In genomic region chr7:43071604-43072003, GRCh38 we compare ENCODE assay signal across 8 cellular contexts. TPM values are rescaled to one million over a fixed set of nuclear protein-coding genes. Genes with fewer than 3 reads are reported as not detected.
A peak's percentile ranks its signal among the peaks of the same experiment; 100 is the strongest.
DNase-seq lines count a peak whose midpoint lies in the region; ATAC-seq and TF ChIP-seq lines count a peak whose summit lies in the region.

No MANE protein-coding gene starts in this region.

- no peaks in the 10 kb centered on the region for H4K20me1 ChIP-seq in OCI-LY3 (ENCODE audit: insufficient read depth, low read length)

- H3K4me1 Mint-ChIP-seq in activated T-cell treated with anti-CD3 and anti-CD28 coated beads, Interleukin-2, amount 50 U/mL, for 24 hours (ENCODE audit: low read depth): peaks cover 8% of the 10 kb centered on the region

- H3K4me1 ChIP-seq in OCI-LY3 (ENCODE audit: low read length): peaks cover 39% of the 10 kb centered on the region

- no peak overlapping the region for H3K4me3 Mint-ChIP-seq in activated T-cell treated with anti-CD3 and anti-CD28 coated beads, Interleukin-2, amount 50 U/mL, for 24 hours

- H3K27ac ChIP-seq in OCI-LY3 (ENCODE audit: low read length) (peak overlapping the region; percentile 91), dorsolateral prefrontal cortex (no peak overlapping the region)

- peaks cover 46% of the 10 kb centered on the region for H3K27me3 Mint-ChIP-seq in activated T-cell treated with anti-CD3 and anti-CD28 coated beads, Interleukin-2, amount 50 U/mL, for 24 hours

- no peaks in the 10 kb centered on the region for H3K9me3 ChIP-seq in OCI-LY3 (ENCODE audit: insufficient read depth, low read length)

- no peaks in the 10 kb centered on the region for H3K9me3 Mint-ChIP-seq in activated T-cell treated with anti-CD3 and anti-CD28 coated beads, Interleukin-2, amount 50 U/mL, for 24 hours

- H3K27ac Mint-ChIP-seq in activated T-cell treated with anti-CD3 and anti-CD28 coated beads, Interleukin-2, amount 50 U/mL, for 24 hours: no peak overlapping the region

- H3K9ac ChIP-seq in OCI-LY3 (ENCODE audit: low read length): peak overlapping the region; percentile 54; the same call in 1 of the 2 replicates

- DNase-seq in activated T-cell treated with anti-CD3 and anti-CD28 coated beads, Interleukin-2, amount 50 U/mL, for 24 hours: peak; percentile 42
- DNase-seq in activated T-cell treated with anti-CD3 and anti-CD28 coated beads for 4 hours (no peak), fibroblast of mammary gland (ENCODE audit: low read depth) (peak; percentile 11), dorsolateral prefrontal cortex (no peak)
- DNase-seq in stimulated activated CD8-positive, alpha-beta memory T cell treated with anti-CD3 and anti-CD28 coated beads, Interleukin-4, amount 100 ng/mL, for 48 hours: peak; percentile 50

- intact Hi-C loops in dorsolateral prefrontal cortex (cut with DNase I): no loop called here

- H3K27me3 ChIP-seq in OCI-LY3 (ENCODE audit: low read depth, low read length) (no peaks in the 10 kb centered on the region), dorsolateral prefrontal cortex (peaks cover 0 to 6% (median 0%) of the 10 kb centered on the region in 45 donors)

- H2AFZ ChIP-seq in OCI-LY3 (ENCODE audit: low read depth, low read length): peak overlapping the region; percentile 73; the same call in 1 of the 2 replicates

- no peaks in the 10 kb centered on the region for H3K36me3 ChIP-seq in OCI-LY3 (replicated peaks; ENCODE audit: low read depth, low read length)

- TF ChIP-seq CTCF in OCI-LY3 (IDR thresholded peaks at IDR 0.05; ENCODE audit: low read depth, low read length) (peak; percentile 67), fibroblast of mammary gland (conservative IDR thresholded peaks at IDR 0.05; ENCODE audit: control insufficient read depth, insufficient read depth, low read depth, low read length) (peak; percentile 42), dorsolateral prefrontal cortex (IDR thresholded peaks at IDR 0.05 in 54 of 56, conservative IDR thresholded peaks at IDR 0.05 in 2 of 56; ENCODE audit: low read depth in 1 of 56, partially characterized antibody in 56 of 56) (no peak)

- H3K4me3 ChIP-seq in OCI-LY3 (ENCODE audit: low read length): 0 out of 2 replicates have a peak overlapping the region, but pooled peaks have one; percentile 68
- H3K4me3 ChIP-seq in fibroblast of mammary gland (ENCODE audit: control insufficient read depth, low read depth, low read length): no peak overlapping the region
- no peak overlapping the region for H3K4me3 ChIP-seq in dorsolateral prefrontal cortex

- ATAC-seq in GM19328 (IDR thresholded peaks at IDR 0.05; ENCODE audit: unreplicated experiment) (no peak), HG03460 (IDR thresholded peaks at IDR 0.05; ENCODE audit: unreplicated experiment) (no peak)

- H3K79me2 ChIP-seq in OCI-LY3 (ENCODE audit: low read length): no peaks in the 10 kb centered on the region

- peak overlapping the region; percentile 90 for H3K4me2 ChIP-seq in OCI-LY3 (ENCODE audit: low read length)

- no peaks in the 10 kb centered on the region for H3K36me3 Mint-ChIP-seq in activated T-cell treated with anti-CD3 and anti-CD28 coated beads, Interleukin-2, amount 50 U/mL, for 24 hours (ENCODE audit: low read depth)

RNA-seq across cellular contexts. Expression of gene HECW1, which starts 40.8 kb away (rescaled TPM):
- 100 to 1,000 TPM in 79 of 120 experiments, 10 to 100 TPM in 41; 34.3 to 181 (median 107) TPM for total RNA-seq in dorsolateral prefrontal cortex

Comparison
In these comparisons a context has a peak if more than half of its experiments do, and no peak if none do; other contexts are left out.
1. DNase-seq: peak in activated T-cell treated with anti-CD3 and anti-CD28 coated beads, Interleukin-2, amount 50 U/mL, for 24 hours (single experiment), fibroblast of mammary gland (single experiment) and stimulated activated CD8-positive, alpha-beta memory T cell treated with anti-CD3 and anti-CD28 coated beads, Interleukin-4, amount 100 ng/mL, for 48 hours (single experiment); none in activated T-cell treated with anti-CD3 and anti-CD28 coated beads for 4 hours (single experiment) and dorsolateral prefrontal cortex (0 of 10).
2. CTCF ChIP-seq: peak in OCI-LY3 (single experiment) and fibroblast of mammary gland (single experiment); none in dorsolateral prefrontal cortex (0 of 56).